ENCODE assay signal across 1 cellular context in genomic region chr14:105413542-105413886, GRCh38.
TF ChIP-seq lines count a peak whose summit lies in the region.

No MANE protein-coding gene starts in this region.

TF ChIP-seq in H1, 55 proteins besides CTCF, POLR2A, EP300 and RAD21:
- TF ChIP-seq FOSL1 (IDR thresholded peaks at IDR 0.05; ENCODE audit: insufficient read depth, low read depth, low read length): no peak
- no peak for TF ChIP-seq TAF7 (optimal IDR thresholded peaks at IDR 0.05; ENCODE audit: borderline replicate concordance, low read depth, low read length)
- no peak for TF ChIP-seq CTBP2 (IDR thresholded peaks at IDR 0.05; ENCODE audit: borderline replicate concordance, insufficient read depth, insufficient read length, low read length)
- TF ChIP-seq RXRA (IDR thresholded peaks at IDR 0.05; ENCODE audit: insufficient read depth, low read depth, low read length): no peak
- no peak for TF ChIP-seq CBX5 (IDR thresholded peaks at IDR 0.05; ENCODE audit: low read depth, low read length)
- no peak for TF ChIP-seq SP1 (IDR thresholded peaks at IDR 0.05; ENCODE audit: low read depth, low read length)
- no peak for TF ChIP-seq SP2 (IDR thresholded peaks at IDR 0.05; ENCODE audit: low read length)
- TF ChIP-seq HDAC2 (IDR thresholded peaks at IDR 0.05; ENCODE audit: borderline replicate concordance in 1 of 2, low read depth in 2 of 2, low read length in 2 of 2): no peak
- no peak for TF ChIP-seq GABPA (IDR thresholded peaks at IDR 0.05; ENCODE audit: borderline replicate concordance, insufficient read depth, low read length)
- no peak for TF ChIP-seq CHD2 (IDR thresholded peaks at IDR 0.05; ENCODE audit: low read length)
- no peak for TF ChIP-seq BRCA1 (IDR thresholded peaks at IDR 0.05; ENCODE audit: low read depth, low read length)
- no peak for TF ChIP-seq NANOG (IDR thresholded peaks at IDR 0.05; ENCODE audit: insufficient read depth, low read depth, low read length, poor library complexity, severe bottlenecking)
- no peak for TF ChIP-seq SIX5 (IDR thresholded peaks at IDR 0.05; ENCODE audit: low read depth, low read length)
- TF ChIP-seq BCL11A (IDR thresholded peaks at IDR 0.05; ENCODE audit: low read depth in 2 of 2, low read length in 2 of 2): no peak
- no peak for TF ChIP-seq RNF2 (IDR thresholded peaks at IDR 0.05; ENCODE audit: borderline replicate concordance, low read depth, low read length, missing control alignments, poor library complexity, severe bottlenecking)
- TF ChIP-seq EZH2 (IDR thresholded peaks at IDR 0.05; ENCODE audit: low read depth, low read length, severe bottlenecking): no peak
- no peak for TF ChIP-seq RBBP5 (IDR thresholded peaks at IDR 0.05; ENCODE audit: borderline replicate concordance, low read depth, low read length)
- TF ChIP-seq ATF2 (IDR thresholded peaks at IDR 0.05; ENCODE audit: low read length): no peak
- no peak for TF ChIP-seq SUZ12 (IDR thresholded peaks at IDR 0.05; ENCODE audit: low read length)
- TF ChIP-seq JUND (IDR thresholded peaks at IDR 0.05; ENCODE audit: low read length): no peak
